In the genomic region with DNA sequence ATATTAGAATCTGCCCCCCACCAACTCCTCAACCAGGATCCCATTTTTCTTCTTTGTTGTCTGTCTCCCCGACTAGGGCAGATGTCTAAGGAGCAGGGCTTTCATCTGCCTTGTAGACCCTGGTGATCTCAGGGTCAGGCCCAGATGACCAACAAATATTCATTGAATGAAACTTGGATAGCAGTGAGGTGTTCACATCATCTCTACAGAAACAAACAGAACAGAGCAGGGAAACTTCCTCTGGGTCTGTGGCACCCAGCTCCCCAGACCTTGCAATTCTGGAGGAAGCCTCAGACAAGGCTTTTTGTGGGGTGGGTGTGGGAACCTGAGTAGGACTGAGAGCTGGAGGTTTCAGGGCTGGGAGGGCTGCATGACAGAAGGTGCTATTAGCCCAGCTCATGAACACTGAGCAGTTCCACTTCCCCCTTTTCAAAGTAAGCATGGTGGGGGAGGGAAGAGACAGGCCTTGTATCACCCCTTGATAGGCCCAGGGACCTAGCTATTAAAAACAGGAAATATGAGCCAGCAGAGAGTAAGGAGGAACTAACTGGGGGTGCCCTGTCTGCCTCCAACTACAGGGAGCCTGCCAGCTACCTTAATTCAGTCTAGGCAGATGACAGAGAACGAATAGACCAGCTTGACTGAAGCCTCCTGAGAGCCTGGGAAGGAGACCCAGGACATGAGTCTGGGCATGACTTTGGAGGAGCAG, we compare ENCODE assay signal across 8 cellular contexts. TPM values are rescaled to one million over a fixed set of nuclear protein-coding genes. Genes with fewer than 3 reads are reported as not detected.
DNase-seq lines count a peak whose midpoint lies in the region; ATAC-seq, FAIRE-seq and TF ChIP-seq lines count a peak whose summit lies in the region.

No MANE protein-coding gene starts in this region.

- peak overlapping the region in 1 of 2 donors; percentile 77 for H3K27ac Mint-ChIP-seq in effector memory CD8-positive, alpha-beta T cell

- 69 to 85% methylated on average over 2 of the region's 2 CpGs for WGBS in sigmoid colon, 2 donors

- H3K4me1 Mint-ChIP-seq in effector memory CD8-positive, alpha-beta T cell (ENCODE audit: low read depth in 2 of 2), result peaks cover 28% of the 10 kb centered on the region in 2 donors

- H3K4me1 ChIP-seq in right atrium auricular region (peaks cover 0 to 8% of the 10 kb centered on the region in 2 donors), sigmoid colon (peaks cover 0 to 3% (median 0%) of the 10 kb centered on the region in 4 donors)

- ATAC-seq in Right ventricle myocardium inferior (peak; percentile 75), HG02610 (IDR thresholded peaks at IDR 0.05; ENCODE audit: unreplicated experiment) (peak; percentile 94)
- peak; percentile 65 for ATAC-seq in effector memory CD8-positive, alpha-beta T cell (replicated peaks)

- H3K36me3 Mint-ChIP-seq in effector memory CD8-positive, alpha-beta T cell (ENCODE audit: insufficient read depth), result no peaks in the 10 kb centered on the region

- no peak for DNase-seq in Right ventricle myocardium inferior (ENCODE audit: missing footprints)
- no peak for DNase-seq in right atrium auricular region (ENCODE audit: low spot score)
- peak; percentile 99 for DNase-seq in NAMALWA (ENCODE audit: low spot score)
- no peak for DNase-seq in effector memory CD8-positive, alpha-beta T cell
- DNase-seq in sigmoid colon, result peak; percentile 61
- no peak for DNase-seq in dedifferentiated amniotic fluid mesenchymal stem cell (ENCODE audit: extremely low spot score)
- DNase-seq in urothelium cell line (ENCODE audit: low spot score), result no peak

- TF ChIP-seq CTCF in right atrium auricular region (IDR thresholded peaks at IDR 0.05) (no peak), sigmoid colon (IDR thresholded peaks at IDR 0.05) (no peak)

- H3K27me3 ChIP-seq in right atrium auricular region, result no peaks in the 10 kb centered on the region
- H3K27me3 ChIP-seq in sigmoid colon, result no peaks in the 10 kb centered on the region

- no peak for TF ChIP-seq EP300 in sigmoid colon (IDR thresholded peaks at IDR 0.05)

- no peak overlapping the region for H3K27ac ChIP-seq in right atrium auricular region
- H3K27ac ChIP-seq in sigmoid colon, result no peak overlapping the region

- no peak overlapping the region for H3K4me3 ChIP-seq in right atrium auricular region
- no peak overlapping the region for H3K4me3 ChIP-seq in sigmoid colon

- H3K9me3 ChIP-seq in right atrium auricular region (no peaks in the 10 kb centered on the region), sigmoid colon (no peaks in the 10 kb centered on the region)

- peak overlapping the region in 1 of 2 donors; percentile 15 for H3K4me3 Mint-ChIP-seq in effector memory CD8-positive, alpha-beta T cell

- H3K9me3 Mint-ChIP-seq in effector memory CD8-positive, alpha-beta T cell, result no peaks in the 10 kb centered on the region

- intact Hi-C loops in Right ventricle myocardium inferior (cut with DNase I), result loop anchor here (2.0 to 10.0 kb wide), 2 partner anchors 87 to 353 kb away; partner anchors contain the start of gene LPIN3
- intact Hi-C loops in sigmoid colon (cut with DNase I), result loop anchor here (5.0 kb wide), 1 partner anchor 86 kb away; no protein-coding TSS in a partner anchor

- no peak for TF ChIP-seq POLR2A in sigmoid colon (IDR thresholded peaks at IDR 0.05)

- no peak for FAIRE-seq in urothelium cell line (lab: Jason Lieb, UNC)

- H3K27me3 Mint-ChIP-seq in effector memory CD8-positive, alpha-beta T cell, result no peaks in the 10 kb centered on the region

- H3K36me3 ChIP-seq in right atrium auricular region (no peaks in the 10 kb centered on the region), sigmoid colon (no peaks in the 10 kb centered on the region)

RNA-seq across cellular contexts. Expression of gene TOP1, which starts 37.3 kb away (rescaled TPM):
- total RNA-seq in Right ventricle myocardium inferior, result 23.9 TPM
- 10 to 100 TPM; 19.7 to 21.2 TPM for total RNA-seq in right atrium auricular region
- 10 to 100 TPM; 22.0 to 33.2 (median 22.4) TPM for total RNA-seq in sigmoid colon
- polyA plus RNA-seq in sigmoid colon, result 10 to 100 TPM; 26.4 to 45.0 (median 43.2) TPM

Comparison
In these comparisons a context has a peak if more than half of its experiments do, and no peak if none do; other contexts are left out.
1. DNase-seq: peak in NAMALWA (single experiment) and sigmoid colon (single experiment); none in Right ventricle myocardium inferior (single experiment), right atrium auricular region (single experiment), effector memory CD8-positive, alpha-beta T cell (0 of 3), dedifferentiated amniotic fluid mesenchymal stem cell (single experiment) and urothelium cell line (single experiment).
2. Peak in every context shown above with its lines, with median percentiles within 50 percentile points of each other: ATAC-seq.